1 cellular context compared by ENCODE assay signal in the genomic region with DNA sequence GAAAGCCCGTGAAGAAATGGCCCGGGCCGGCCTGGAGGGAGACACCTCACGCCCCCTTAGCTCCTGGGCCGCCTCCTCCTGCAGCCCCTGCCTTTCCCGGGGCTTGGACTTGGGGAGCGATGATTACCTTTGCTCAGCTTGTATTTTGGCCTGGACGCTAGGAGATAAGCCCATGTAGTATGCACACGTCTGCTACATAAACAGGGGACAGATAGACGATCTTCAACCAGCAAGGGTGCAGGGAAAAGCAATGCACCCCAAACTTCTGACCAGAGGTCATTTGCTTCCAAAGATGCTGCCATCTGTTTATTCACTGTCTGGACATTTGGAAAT.
TF ChIP-seq lines count a peak whose summit lies in the region.

No MANE protein-coding gene starts in this region.

TF ChIP-seq in A549, 52 proteins besides CTCF, POLR2A, EP300 and RAD21:
- no peak for TF ChIP-seq ZFP36 (IDR thresholded peaks at IDR 0.05; ENCODE audit: borderline replicate concordance, partially characterized antibody)
- TF ChIP-seq FOSL2 (IDR thresholded peaks at IDR 0.05): no peak
- no peak for TF ChIP-seq FOSL2 (CRISPR knock-in tag; IDR thresholded peaks at IDR 0.05)
- TF ChIP-seq NR3C1 (IDR thresholded peaks at IDR 0.05): no peak
- no peak for TF ChIP-seq MAX (IDR thresholded peaks at IDR 0.05)
- TF ChIP-seq MAZ (IDR thresholded peaks at IDR 0.05; ENCODE audit: borderline replicate concordance, low read depth, low read length): no peak
- no peak for TF ChIP-seq FOXS1 (CRISPR knock-in tag; IDR thresholded peaks at IDR 0.05)
